ENCODE assay signal across 33 cellular contexts in genomic region chr14:34329281-34329680, GRCh38.
"Had no signal": no experiment of that assay in that cellular context is flagged by ENCODE, and none has a peak within 500 bp of the region (broad histone marks: within the 10 kb centered on the region; RNA-seq: fewer than 3 reads in every experiment).

No MANE protein-coding gene starts in this region.

- H3K36me3 ChIP-seq: adrenal gland, brain microvascular endothelial cell, breast epithelium had no signal

- FAIRE-seq: astrocyte, TTC549 had no signal

- H3K4me1 ChIP-seq: adrenal gland, breast epithelium had no signal

- H3K4me3 ChIP-seq: adrenal gland, body of pancreas, breast epithelium had no signal

- H3K27ac ChIP-seq: adrenal gland, body of pancreas, brain microvascular endothelial cell, breast epithelium, VCaP had no signal

- H3K9me3 ChIP-seq: adrenal gland, body of pancreas, breast epithelium had no signal

- ATAC-seq: activated CD8-positive, alpha-beta T cell treated with anti-CD3 and anti-CD28 coated beads for 36 hours; activated naive CD4-positive, alpha-beta T cell treated with anti-CD3 and anti-CD28 coated beads, Interleukin-2, amount 50 U/mL, for 72 hours; activated T-cell treated with anti-CD3 and anti-CD28 coated beads, Interleukin-2, amount 50 U/mL, for 4 hours; activated T-cell treated with anti-CD3 and anti-CD28 coated beads, Interleukin-2, amount 50 U/mL, for 72 hours; activated T-helper 17 cell treated with anti-CD3 and anti-CD28 coated beads, Interleukin-2, amount 50 U/mL, for 72 hours; body of pancreas had no signal

- H3K27me3 ChIP-seq: adrenal gland, body of pancreas, brain microvascular endothelial cell, breast epithelium had no signal

- DNase-seq: activated B cell treated with CpG ODN at 0.5 μM for 24 hours; activated CD4-positive, alpha-beta memory T cell treated with anti-CD3 and anti-CD28 coated beads for 36 hours; activated CD4-positive, alpha-beta T cell treated with anti-CD3 and anti-CD28 coated beads for 4 hours; activated CD4-positive, alpha-beta T cell treated with anti-CD3 and anti-CD28 coated beads, Interleukin-2, amount 10 ng/mL, durations not matched to agents 24 days and 14 days; activated CD4-positive, alpha-beta T cell treated with anti-CD3 and anti-CD28 coated beads, Interleukin-2, amount 50 U/mL, for 1 hour; activated CD4-positive, alpha-beta T cell treated with anti-CD3 and anti-CD28 coated beads, Interleukin-2, amount 50 U/mL, for 4 hours; activated CD4-positive, CD25-positive, alpha-beta regulatory T cell treated with anti-CD3 and anti-CD28 coated beads, Interleukin-2, amount 50 U/mL, for 72 hours; activated CD8-positive, alpha-beta memory T cell treated with anti-CD3 and anti-CD28 coated beads, Interleukin-2, amount 50 U/mL, for 4 hours; activated CD8-positive, alpha-beta T cell treated with anti-CD3 and anti-CD28 coated beads for 36 hours; activated effector memory CD4-positive, alpha-beta T cell treated with anti-CD3 and anti-CD28 coated beads, Interleukin-2, amount 50 U/mL, for 16 hours; activated gamma-delta T cell treated with Interleukin-2 at 50 U/mL for 16 hours; activated naive CD4-positive, alpha-beta T cell; activated naive CD4-positive, alpha-beta T cell treated with anti-CD3 and anti-CD28 coated beads for 36 hours; activated naive CD4-positive, alpha-beta T cell treated with anti-CD3 and anti-CD28 coated beads, Interleukin-2, amount 50 U/mL, for 16 hours; activated naive CD8-positive, alpha-beta T cell treated with anti-CD3 and anti-CD28 coated beads for 36 hours; activated T-cell treated with anti-CD3 and anti-CD28 coated beads for 4 hours; activated T-cell treated with anti-CD3 and anti-CD28 coated beads, Interleukin-2, amount 50 U/mL, for 1 hour; activated T-cell treated with anti-CD3 and anti-CD28 coated beads, Interleukin-2, amount 50 U/mL, for 4 hours; activated T-cell treated with anti-CD3 and anti-CD28 coated beads, Interleukin-2, amount 50 U/mL, for 72 hours; adrenal gland; aorta; body of pancreas; brain microvascular endothelial cell; central memory CD4-positive, alpha-beta T cell; T-helper 1 cell; T-helper 2 cell; T-helper 9 cell had no signal
